In genomic region chr19:10106100-10106936, GRCh38 we compare ENCODE assay signal across 8 cellular contexts. TPM values are rescaled to one million over a fixed set of nuclear protein-coding genes. Genes with fewer than 3 reads are reported as not detected.
DNase-seq lines count a peak whose midpoint lies in the region; TF ChIP-seq lines count a peak whose summit lies in the region.

A gene with protein sequence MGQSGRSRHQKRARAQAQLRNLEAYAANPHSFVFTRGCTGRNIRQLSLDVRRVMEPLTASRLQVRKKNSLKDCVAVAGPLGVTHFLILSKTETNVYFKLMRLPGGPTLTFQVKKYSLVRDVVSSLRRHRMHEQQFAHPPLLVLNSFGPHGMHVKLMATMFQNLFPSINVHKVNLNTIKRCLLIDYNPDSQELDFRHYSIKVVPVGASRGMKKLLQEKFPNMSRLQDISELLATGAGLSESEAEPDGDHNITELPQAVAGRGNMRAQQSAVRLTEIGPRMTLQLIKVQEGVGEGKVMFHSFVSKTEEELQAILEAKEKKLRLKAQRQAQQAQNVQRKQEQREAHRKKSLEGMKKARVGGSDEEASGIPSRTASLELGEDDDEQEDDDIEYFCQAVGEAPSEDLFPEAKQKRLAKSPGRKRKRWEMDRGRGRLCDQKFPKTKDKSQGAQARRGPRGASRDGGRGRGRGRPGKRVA (plus strand): TSS chr19:10106362. CDS start chr19:10106395, 33 bp downstream.

- H2AFZ ChIP-seq in neural progenitor cell (replicated peaks), result peak within 1 kb of the TSS; percentile 70

- no peaks in the 10 kb centered on the region for H4K20me1 ChIP-seq in neural progenitor cell (ENCODE audit: low read depth)

- peaks cover 29% of the 10 kb centered on the region for H3K4me1 Mint-ChIP-seq in neural progenitor cell

- H3K27me3 ChIP-seq in SJSA1 (replicated peaks), result no peaks in the 10 kb centered on the region
- no peaks in the 10 kb centered on the region for H3K27me3 ChIP-seq in neural progenitor cell
- H3K27me3 ChIP-seq in stomach smooth muscle (ENCODE audit: control insufficient read depth in 1 of 2, insufficient read depth in 2 of 2, low read length in 2 of 2), result no peaks in the 10 kb centered on the region

- peaks cover 16% of the 10 kb centered on the region for H3K36me3 Mint-ChIP-seq in neural progenitor cell

- H3K36me3 ChIP-seq in SJSA1, result peaks cover 49% of the 10 kb centered on the region
- no peaks in the 10 kb centered on the region for H3K36me3 ChIP-seq in neural progenitor cell
- peaks cover 25 to 31% of the 10 kb centered on the region in 2 donors for H3K36me3 ChIP-seq in stomach smooth muscle (ENCODE audit: control insufficient read depth in 2 of 2, insufficient read depth in 2 of 2, low read length in 2 of 2)

- H3K4me1 ChIP-seq in SJSA1 (replicated peaks) (peaks cover 11% of the 10 kb centered on the region), neural progenitor cell (peaks cover 7% of the 10 kb centered on the region), stomach smooth muscle (ENCODE audit: control insufficient read depth, insufficient read depth, low read length) (peaks cover 15% of the 10 kb centered on the region)

- H3K79me2 ChIP-seq in neural progenitor cell (ENCODE audit: low read depth), result peaks cover 25% of the 10 kb centered on the region

- in situ Hi-C loops in G401 (cut with HindIII; ENCODE audit: low sequenced_read_pairs), result no loop called here

- no peaks in the 10 kb centered on the region for H3K9me3 Mint-ChIP-seq in neural progenitor cell

- peak within 1 kb of the TSS; percentile 91 for H3K27ac Mint-ChIP-seq in neural progenitor cell

- POLR2A ChIA-PET in HEK293T (lab: Yijun Ruan, JAX), result interaction anchor here (0.6 to 6.5 kb wide), 10 partner anchors 9 to 279 kb away, joined by 3 to 62 read pairs (median 4); partner anchors contain the start of genes DNMT1, EIF3G, MRPL4 and UBL5

- H3F3A ChIP-seq in neural progenitor cell (ENCODE audit: low read depth), result peaks cover 8% of the 10 kb centered on the region

- TF ChIP-seq CTCF in foreskin fibroblast (IDR thresholded peaks at IDR 0.05; ENCODE audit: low read depth, low read length) (no peak), neural progenitor cell (IDR thresholded peaks at IDR 0.05) (no peak)

- peak within 1 kb of the TSS; percentile 87 for H3K9ac ChIP-seq in neural progenitor cell
- H3K9ac ChIP-seq in stomach smooth muscle (ENCODE audit: low read length in 2 of 2), result peak within 1 kb of the TSS; percentile 72 to 79

- H3K27ac ChIP-seq in SJSA1, result peak within 1 kb of the TSS; percentile 82
- peak within 1 kb of the TSS; percentile 9 for H3K27ac ChIP-seq in neural progenitor cell
- peak within 1 kb of the TSS; percentile 37 for H3K27ac ChIP-seq in stomach smooth muscle (ENCODE audit: low read length)

- CTCF ChIA-PET in HEK293T (lab: Yijun Ruan, JAX), result no interaction called here

- peaks cover 4% of the 10 kb centered on the region for H3K27me3 Mint-ChIP-seq in neural progenitor cell (ENCODE audit: insufficient read depth, low read depth)

- H3K4me2 ChIP-seq in neural progenitor cell, result peak within 1 kb of the TSS; percentile 98

- H3K4me3 ChIP-seq in SJSA1, result peak within 1 kb of the TSS; percentile 87
- H3K4me3 ChIP-seq in foreskin fibroblast (ENCODE audit: low read depth in 1 of 2, low read length in 2 of 2), result peak within 1 kb of the TSS; percentile 82 to 91
- peak within 1 kb of the TSS; percentile 90 for H3K4me3 ChIP-seq in neural progenitor cell
- H3K4me3 ChIP-seq in stomach smooth muscle (ENCODE audit: low read length in 2 of 2), result peak within 1 kb of the TSS; percentile 58 to 83

- DNase-seq in G401 (ENCODE audit: low spot score), result peak; percentile 98
- peak; percentile 99 for DNase-seq in HEK293T (ENCODE audit: extremely low spot score)
- DNase-seq in MV-4-11 (lab: John Stamatoyannopoulos, UW), result peak; percentile 99
- peak; percentile 94 to 99 for DNase-seq in SJSA1 (ENCODE audit: low read depth in 1 of 2, low spot score in 2 of 2)
- DNase-seq in activated gamma-delta T cell treated with anti-CD3 and anti-CD28 coated beads, Interleukin-2, amount 50 U/mL, for 16 hours (ENCODE audit: low read depth), result peak; percentile 95
- DNase-seq in foreskin fibroblast, result peak; percentile 98 to 100
- peak; percentile 100 for DNase-seq in neural progenitor cell (ENCODE audit: low spot score)

- H3K4me3 Mint-ChIP-seq in neural progenitor cell, result peak within 1 kb of the TSS; percentile 88

- H3K9me3 ChIP-seq in SJSA1 (replicated peaks) (no peaks in the 10 kb centered on the region), neural progenitor cell (ENCODE audit: low read depth) (no peaks in the 10 kb centered on the region), stomach smooth muscle (ENCODE audit: control insufficient read depth in 2 of 2, low read length in 2 of 2) (no peaks in the 10 kb centered on the region)

TF ChIP-seq in HEK293T, 16 proteins besides CTCF, POLR2A, EP300 and RAD21:
- TF ChIP-seq TARDBP (IDR thresholded peaks at IDR 0.05) (no peak), HDGF (IDR thresholded peaks at IDR 0.05; ENCODE audit: borderline replicate concordance) (no peak), CTBP1 (IDR thresholded peaks at IDR 0.05; ENCODE audit: borderline replicate concordance) (no peak), FOXM1 (IDR thresholded peaks at IDR 0.05; ENCODE audit: borderline replicate concordance) (no peak), SP1 (IDR thresholded peaks at IDR 0.05) (no peak), ELF4 (IDR thresholded peaks at IDR 0.05) (peak; percentile 56; the same call in 1 of the 2 replicates), ZNF384 (IDR thresholded peaks at IDR 0.05) (no peak), LEF1 (IDR thresholded peaks at IDR 0.05; ENCODE audit: borderline replicate concordance) (no peak), BHLHE40 (IDR thresholded peaks at IDR 0.05; ENCODE audit: borderline replicate concordance) (no peak), ARNT (IDR thresholded peaks at IDR 0.05) (no peak), SUZ12 (IDR thresholded peaks at IDR 0.05) (no peak), L3MBTL2 (conservative IDR thresholded peaks at IDR 0.05) (peak; percentile 92), FOXA1 (IDR thresholded peaks at IDR 0.05) (no peak)
- TF ChIP-seq, protein P1, sequence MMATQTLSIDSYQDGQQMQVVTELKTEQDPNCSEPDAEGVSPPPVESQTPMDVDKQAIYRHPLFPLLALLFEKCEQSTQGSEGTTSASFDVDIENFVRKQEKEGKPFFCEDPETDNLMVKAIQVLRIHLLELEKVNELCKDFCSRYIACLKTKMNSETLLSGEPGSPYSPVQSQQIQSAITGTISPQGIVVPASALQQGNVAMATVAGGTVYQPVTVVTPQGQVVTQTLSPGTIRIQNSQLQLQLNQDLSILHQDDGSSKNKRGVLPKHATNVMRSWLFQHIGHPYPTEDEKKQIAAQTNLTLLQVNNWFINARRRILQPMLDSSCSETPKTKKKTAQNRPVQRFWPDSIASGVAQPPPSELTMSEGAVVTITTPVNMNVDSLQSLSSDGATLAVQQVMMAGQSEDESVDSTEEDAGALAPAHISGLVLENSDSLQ (IDR thresholded peaks at IDR 0.05), result peak; percentile 40; the same call in 1 of the 2 replicates
TF ChIP-seq in HEK293T: peak in this region for 3.

RNA-seq across cellular contexts. Expression of the gene that starts here (rescaled TPM):
- total RNA-seq in G401 (2014; rRNA removed; shearing (Covaris generic)), result 77.4 and 104 TPM in 2 replicates
- 28.0 and 31.4 TPM in 2 replicates for total RNA-seq in SJSA1 (2014; rRNA removed; shearing (Covaris generic))
- 6.6 and 23.3 TPM in 2 replicates for total RNA-seq in neural progenitor cell (ENCODE audit: low replicate concordance)

Comparison
In these comparisons a context has a peak if more than half of its experiments do, and no peak if none do; other contexts are left out.
1. Peak in every context shown above with its lines: DNase-seq, H3K4me3 ChIP-seq and H3K27ac ChIP-seq.
2. H3K27ac ChIP-seq: peak in every context shown above with its lines; median percentile 82 in SJSA1; 37 in stomach smooth muscle; 9 in neural progenitor cell.